5 cellular contexts compared by ENCODE assay signal in genomic region chrX:153875391-153876111, GRCh38. TPM values are rescaled to one million over a fixed set of nuclear protein-coding genes. Genes with fewer than 3 reads are reported as not detected.
A peak's percentile ranks its signal among the peaks of the same experiment; 100 is the strongest.
DNase-seq lines count a peak whose midpoint lies in the region; ATAC-seq lines count a peak whose summit lies in the region.

No MANE protein-coding gene starts in this region.

- H3K27me3 Mint-ChIP-seq in immature natural killer cell (ENCODE audit: low read depth in 3 of 3), result peaks cover 13 to 25% (median 24%) of the 10 kb centered on the region in 3 donors

- H3K9me3 Mint-ChIP-seq in immature natural killer cell, result peaks cover 0 to 2% (median 0%) of the 10 kb centered on the region in 6 donors
- no peaks in the 10 kb centered on the region for H3K9me3 Mint-ChIP-seq in stimulated activated effector memory CD8-positive, alpha-beta T cell treated with anti-CD3 and anti-CD28 coated beads, Interleukin-12 subunit alpha, Interleukin-12 subunit beta, amount 100 ng/mL, for 72 hours

- peaks cover 0 to 1% of the 10 kb centered on the region in 2 donors for H3K4me1 Mint-ChIP-seq in immature natural killer cell
- H3K4me1 Mint-ChIP-seq in stimulated activated effector memory CD8-positive, alpha-beta T cell treated with anti-CD3 and anti-CD28 coated beads, Interleukin-12 subunit alpha, Interleukin-12 subunit beta, amount 100 ng/mL, for 72 hours, result peaks cover 29% of the 10 kb centered on the region

- no peaks in the 10 kb centered on the region for H3K36me3 Mint-ChIP-seq in immature natural killer cell
- peaks cover 19% of the 10 kb centered on the region for H3K36me3 Mint-ChIP-seq in stimulated activated effector memory CD8-positive, alpha-beta T cell treated with anti-CD3 and anti-CD28 coated beads, Interleukin-12 subunit alpha, Interleukin-12 subunit beta, amount 100 ng/mL, for 72 hours

- H3K4me3 Mint-ChIP-seq in immature natural killer cell, result no peak overlapping the region
- H3K4me3 Mint-ChIP-seq in stimulated activated effector memory CD8-positive, alpha-beta T cell treated with anti-CD3 and anti-CD28 coated beads, Interleukin-12 subunit alpha, Interleukin-12 subunit beta, amount 100 ng/mL, for 72 hours, result no peak overlapping the region

- peak; percentile 67 for ATAC-seq in stimulated activated effector memory CD8-positive, alpha-beta T cell treated with anti-CD3 and anti-CD28 coated beads, Interleukin-12 subunit alpha, Interleukin-12 subunit beta, amount 100 ng/mL, for 72 hours
- no peak for ATAC-seq in GM21619 (IDR thresholded peaks at IDR 0.05; ENCODE audit: unreplicated experiment)

- DNase-seq in MV-4-11 (lab: John Stamatoyannopoulos, UW) (peak; percentile 3), immature natural killer cell (peak; percentile 64 to 73 (median 69))
- peak; percentile 80 for DNase-seq in activated T-cell treated with anti-CD3 and anti-CD28 coated beads, Interleukin-2, amount 50 U/mL, for 1 hour
- peak; percentile 58 to 84 for DNase-seq in stimulated activated effector memory CD8-positive, alpha-beta T cell treated with anti-CD3 and anti-CD28 coated beads, Interleukin-12 subunit alpha, Interleukin-12 subunit beta, amount 100 ng/mL, for 72 hours (ENCODE audit: low spot score in 2 of 2)

- H3K27ac Mint-ChIP-seq in immature natural killer cell, result peak overlapping the region in 1 of 6 donors; percentile 78
- H3K27ac Mint-ChIP-seq in stimulated activated effector memory CD8-positive, alpha-beta T cell treated with anti-CD3 and anti-CD28 coated beads, Interleukin-12 subunit alpha, Interleukin-12 subunit beta, amount 100 ng/mL, for 72 hours, result no peak overlapping the region

RNA-seq across cellular contexts. Expression of gene L1CAM, which starts 10.4 kb away (rescaled TPM):
- polyA plus RNA-seq in immature natural killer cell, result not detected

RNA-seq across cellular contexts. Expression of gene AVPR2, which starts 28.9 kb away (rescaled TPM):
- not detected for polyA plus RNA-seq in immature natural killer cell

RNA-seq across cellular contexts. Expression of gene PDZD4, which starts 45.2 kb away (rescaled TPM):
- 10 to 100 TPM in 1 of 3 donors, 1 to 10 TPM in 1, under 1 TPM in 1; 0.93 to 11.4 (median 6.1) TPM for polyA plus RNA-seq in immature natural killer cell

RNA-seq across cellular contexts. Expression of gene ARHGAP4, which starts 50.5 kb away (rescaled TPM):
- polyA plus RNA-seq in immature natural killer cell, result 100 to 1,000 TPM in 1 of 3 donors, 10 to 100 TPM in 2; 54.6 to 122 (median 75.7) TPM

RNA-seq across cellular contexts. Expression of gene NAA10, which starts 59.3 kb away (rescaled TPM):
- 100 to 1,000 TPM in 2 of 3 donors, 10 to 100 TPM in 1; 70.6 to 126 (median 104) TPM for polyA plus RNA-seq in immature natural killer cell

Comparison
In these comparisons a context has a peak if more than half of its experiments do, and no peak if none do; other contexts are left out.
1. DNase-seq: peak in every context shown above with its lines; median percentile 80 in activated T-cell treated with anti-CD3 and anti-CD28 coated beads, Interleukin-2, amount 50 U/mL, for 1 hour; 71 in stimulated activated effector memory CD8-positive, alpha-beta T cell treated with anti-CD3 and anti-CD28 coated beads, Interleukin-12 subunit alpha, Interleukin-12 subunit beta, amount 100 ng/mL, for 72 hours; 69 in immature natural killer cell; 3 in MV-4-11.